1 cellular context compared by ENCODE assay signal in genomic region chr22:41380993-41381328, GRCh38.
TF ChIP-seq lines count a peak whose summit lies in the region.

No MANE protein-coding gene starts in this region.

TF ChIP-seq in K562, 482 proteins besides CTCF, POLR2A, EP300 and RAD21:
- no peak for TF ChIP-seq TOE1 (IDR thresholded peaks at IDR 0.05; ENCODE audit: borderline replicate concordance)
- no peak for TF ChIP-seq TOE1 (CRISPR knock-in tag; IDR thresholded peaks at IDR 0.05; ENCODE audit: borderline replicate concordance, low read depth)
- peak; percentile 80; the same call in 1 of the 2 replicates for TF ChIP-seq ESRRA (IDR thresholded peaks at IDR 0.05; ENCODE audit: borderline replicate concordance, low read depth)
- peak; percentile 81 for TF ChIP-seq POLR2G (IDR thresholded peaks at IDR 0.05; ENCODE audit: low read depth, low read length)
- peak; percentile 51; the same call in 1 of the 2 replicates for TF ChIP-seq ZNF395 (CRISPR knock-in tag; IDR thresholded peaks at IDR 0.05)
- 0 out of 4 replicates have a peak, but pooled peaks of 1 of the 2 experiments have one; percentile 9 for TF ChIP-seq NRF1 (conservative IDR thresholded peaks at IDR 0.05 in 1 of 2, IDR thresholded peaks at IDR 0.05 in 1 of 2)
- peak; percentile 40; the same call in 1 of the 2 replicates for TF ChIP-seq NKRF (IDR thresholded peaks at IDR 0.05; ENCODE audit: borderline replicate concordance)
- TF ChIP-seq PATZ1 (CRISPR knock-in tag; IDR thresholded peaks at IDR 0.05; ENCODE audit: borderline replicate concordance): no peak
- peak; percentile 48; the same call in 1 of the 2 replicates for TF ChIP-seq SAFB (IDR thresholded peaks at IDR 0.05; ENCODE audit: borderline replicate concordance, low read depth, low read length)
- TF ChIP-seq EP400 (IDR thresholded peaks at IDR 0.05): peak; percentile 65; the same call in 1 of the 2 replicates
- TF ChIP-seq ATF6 (CRISPR knock-in tag; IDR thresholded peaks at IDR 0.05): no peak
- peak; percentile 93 for TF ChIP-seq BHLHE40 (IDR thresholded peaks at IDR 0.05; ENCODE audit: low read length)
- no peak for TF ChIP-seq MTF1 (CRISPR knock-in tag; IDR thresholded peaks at IDR 0.05; ENCODE audit: borderline replicate concordance)
- TF ChIP-seq NR2C2 (CRISPR knock-in tag; IDR thresholded peaks at IDR 0.05): no peak
- TF ChIP-seq NR2C2 (tag; IDR thresholded peaks at IDR 0.05): 0 out of 2 replicates have a peak, but pooled peaks have one; percentile 15
- TF ChIP-seq ZNF217 (CRISPR knock-in tag; IDR thresholded peaks at IDR 0.05): no peak
- TF ChIP-seq ZBTB7A (IDR thresholded peaks at IDR 0.05; ENCODE audit: borderline replicate concordance, control insufficient read depth, low read depth, low read length): peak; percentile 36; the same call in 1 of the 2 replicates
- TF ChIP-seq UBTF (IDR thresholded peaks at IDR 0.05; ENCODE audit: borderline replicate concordance in 1 of 2, low read depth in 2 of 2, low read length in 2 of 2): 0 out of 4 replicates have a peak, but pooled peaks of 1 of the 2 experiments have one; percentile 14
- peak; percentile 67; the same call in 1 of the 2 replicates for TF ChIP-seq MGA (IDR thresholded peaks at IDR 0.05)
- peak; percentile 36 for TF ChIP-seq KDM5B (IDR thresholded peaks at IDR 0.05; ENCODE audit: insufficient replicate concordance, low read depth, low read length)
- no peak for TF ChIP-seq PHF21A (IDR thresholded peaks at IDR 0.05; ENCODE audit: borderline replicate concordance, low read depth)
- 0 out of 2 replicates have a peak, but pooled peaks have one; percentile 8 for TF ChIP-seq MBD2 (IDR thresholded peaks at IDR 0.05; ENCODE audit: borderline replicate concordance, low read depth)
- peak; percentile 84 for TF ChIP-seq RBFOX2 (IDR thresholded peaks at IDR 0.05; ENCODE audit: low read depth, low read length)
- TF ChIP-seq ZFX (CRISPR knock-in tag; IDR thresholded peaks at IDR 0.05): peak; percentile 50
- peak; percentile 64 for TF ChIP-seq SAP30 (IDR thresholded peaks at IDR 0.05; ENCODE audit: borderline replicate concordance, insufficient read depth, low read depth, low read length, poor library complexity, severe bottlenecking)
- TF ChIP-seq MAZ (CRISPR knock-in tag; conservative IDR thresholded peaks at IDR 0.05 in 1 of 2, IDR thresholded peaks at IDR 0.05 in 1 of 2): peak in 1 of 2 experiments; percentile 43; a peak in 1 of 4 replicates
- peak in 1 of 2 experiments; percentile 69; a peak in 2 of 4 replicates for TF ChIP-seq HDAC1 (IDR thresholded peaks at IDR 0.05)
- TF ChIP-seq PHF8 (IDR thresholded peaks at IDR 0.05; ENCODE audit: borderline replicate concordance, low read length): peak; percentile 72; the same call in 1 of the 2 replicates
- peak in 1 of 2 experiments; percentile 49 for TF ChIP-seq E2F6 (IDR thresholded peaks at IDR 0.05; ENCODE audit: borderline replicate concordance in 1 of 2, extremely low read depth in 1 of 2, insufficient read depth in 1 of 2, insufficient read length in 1 of 2, low read depth in 1 of 2, low read length in 1 of 2, poor library complexity in 1 of 2, severe bottlenecking in 1 of 2)
- peak; percentile 69 for TF ChIP-seq CXXC5 (CRISPR knock-in tag; IDR thresholded peaks at IDR 0.05)
- 0 out of 2 replicates have a peak, but pooled peaks have one; percentile 48 for TF ChIP-seq GATAD2A (IDR thresholded peaks at IDR 0.05)
- TF ChIP-seq EGR1 (conservative IDR thresholded peaks at IDR 0.05): peak; percentile 78
